In genomic region chr9:37248651-37249163, GRCh38 we compare ENCODE assay signal across 20 cellular contexts.
"Had no signal": no experiment of that assay in that cellular context is flagged by ENCODE, and none has a peak within 500 bp of the region (broad histone marks: within the 10 kb centered on the region; RNA-seq: fewer than 3 reads in every experiment).

No MANE protein-coding gene starts in this region.

- H3K27ac ChIP-seq: gastroesophageal sphincter, heart left ventricle, neutrophil, sigmoid colon, thyroid gland had no signal

- DNase-seq: activated CD4-positive, alpha-beta T cell treated with anti-CD3 and anti-CD28 coated beads for 1 hour; activated naive CD4-positive, alpha-beta T cell; activated naive CD8-positive, alpha-beta T cell treated with anti-CD3 and anti-CD28 coated beads, Interleukin-2, amount 10 ng/mL, durations not matched to agents 7 days and 5 days; activated T-cell treated with anti-CD3 and anti-CD28 coated beads for 4 hours; aorta; cerebellar nuclear complex; effector CD8-positive, alpha-beta T cell; heart left ventricle; left ventricle myocardium superior; mucosa of descending colon; natural killer cell; sigmoid colon; spleen; stimulated activated naive CD4-positive, alpha-beta T cell; thyroid gland had no signal

- H3K9me3 Mint-ChIP-seq: activated T-helper 1 cell treated with anti-CD3 and anti-CD28 coated beads, Interleukin-12 subunit alpha, Interleukin-12 subunit beta, Interleukin-2, Interleukin-4 antibody, amounts not matched to agents 30 ng/mL and 10 ng/mL and 1 ng/mL, durations not matched to agents 14 hours and 24 hours and 36 hours; natural killer cell had no signal

- H3K9me3 ChIP-seq: gastroesophageal sphincter, heart left ventricle, mucosa of descending colon, neutrophil, sigmoid colon, spleen, thyroid gland had no signal

- H3K27me3 ChIP-seq: gastroesophageal sphincter, heart left ventricle, neutrophil, sigmoid colon, spleen, thyroid gland had no signal

- H3K4me3 ChIP-seq: gastroesophageal sphincter, heart left ventricle, mucosa of descending colon, sigmoid colon, spleen, thyroid gland had no signal

- ATAC-seq: esophagus mucosa, gastroesophageal sphincter, heart left ventricle, left ventricle myocardium superior, mucosa of descending colon, natural killer cell had no signal

- H3K4me1 Mint-ChIP-seq: activated naive CD8-positive, alpha-beta T cell treated with anti-CD3 and anti-CD28 coated beads, Interleukin-2, amount 10 ng/mL, durations not matched to agents 7 days and 5 days had no signal

- H3K36me3 ChIP-seq: thyroid gland had no signal

- H3K4me1 ChIP-seq: gastroesophageal sphincter, sigmoid colon had no signal

- H3K27ac Mint-ChIP-seq: activated naive CD8-positive, alpha-beta T cell treated with anti-CD3 and anti-CD28 coated beads, Interleukin-2, amount 10 ng/mL, durations not matched to agents 7 days and 5 days; activated T-helper 1 cell treated with anti-CD3 and anti-CD28 coated beads, Interleukin-12 subunit alpha, Interleukin-12 subunit beta, Interleukin-2, Interleukin-4 antibody, amounts not matched to agents 30 ng/mL and 10 ng/mL and 1 ng/mL, durations not matched to agents 14 hours and 24 hours and 36 hours; natural killer cell; T-helper 1 cell treated with Interleukin-12 subunit alpha and Interleukin-12 subunit beta and Interleukin-4 antibody, amounts not matched to agents 30 μg/mL and 1 μg/mL, for 36 hours had no signal

- H3K27me3 Mint-ChIP-seq: activated naive CD8-positive, alpha-beta T cell treated with anti-CD3 and anti-CD28 coated beads, Interleukin-2, amount 10 ng/mL, durations not matched to agents 7 days and 5 days had no signal

- H3K36me3 Mint-ChIP-seq: natural killer cell had no signal

- H3K4me3 Mint-ChIP-seq: activated naive CD8-positive, alpha-beta T cell treated with anti-CD3 and anti-CD28 coated beads, Interleukin-2, amount 10 ng/mL, durations not matched to agents 7 days and 5 days; activated T-helper 1 cell treated with anti-CD3 and anti-CD28 coated beads, Interleukin-12 subunit alpha, Interleukin-12 subunit beta, Interleukin-2, Interleukin-4 antibody, amounts not matched to agents 30 ng/mL and 10 ng/mL and 1 ng/mL, durations not matched to agents 14 hours and 24 hours and 36 hours; natural killer cell; T-helper 1 cell treated with Interleukin-12 subunit alpha and Interleukin-12 subunit beta and Interleukin-4 antibody, amounts not matched to agents 30 μg/mL and 1 μg/mL, for 36 hours had no signal
